Comparison of ENCODE assay signal across 8 cellular contexts in genomic region chr17:42555122-42555622, GRCh38. TPM values are rescaled to one million over a fixed set of nuclear protein-coding genes. Genes with fewer than 3 reads are reported as not detected.
DNase-seq lines count a peak whose midpoint lies in the region; ATAC-seq and TF ChIP-seq lines count a peak whose summit lies in the region.

No MANE protein-coding gene starts in this region.

- no peaks in the 10 kb centered on the region for H3K27me3 ChIP-seq in iPS DF 6.9 (ENCODE audit: control insufficient read depth, insufficient read depth, low read length)

- peak overlapping the region; percentile 72; the same call in 1 of the 2 replicates for H3K4me3 ChIP-seq in iPS DF 6.9 (ENCODE audit: low read length)

- H3K36me3 Mint-ChIP-seq in HFFc6 (ENCODE audit: low read depth) = no peaks in the 10 kb centered on the region
- peaks cover 7% of the 10 kb centered on the region for H3K36me3 Mint-ChIP-seq in activated T-helper 2 cell treated with anti-CD3 and anti-CD28 coated beads, Interferon-gamma antibody, Interleukin-2, Interleukin-4, amounts not matched to agents 10 μg/mL and 5 μg/mL and 100 μg/mL, durations not matched to agents 14 hours and 24 hours and 36 hours (ENCODE audit: low read depth)
- no peaks in the 10 kb centered on the region for H3K36me3 Mint-ChIP-seq in stimulated activated effector memory CD8-positive, alpha-beta T cell treated with anti-CD3 and anti-CD28 coated beads, Interleukin-12 subunit alpha, Interleukin-12 subunit beta, amount 100 ng/mL, for 72 hours

- no peak for TF ChIP-seq CTCF in HFFc6 (IDR thresholded peaks at IDR 0.05)
- TF ChIP-seq CTCF in GM13977 (IDR thresholded peaks at IDR 0.05; ENCODE audit: extremely low read depth, insufficient read depth, missing control alignments) = no peak

- no peaks in the 10 kb centered on the region; the same call in 1 of the 2 replicates for H3K36me3 ChIP-seq in iPS DF 6.9 (ENCODE audit: control insufficient read depth, insufficient read depth, low read length)

- H3K27me3 Mint-ChIP-seq in HFFc6 (ENCODE audit: insufficient read depth) = peaks cover 3% of the 10 kb centered on the region
- H3K27me3 Mint-ChIP-seq in activated T-helper 2 cell treated with anti-CD3 and anti-CD28 coated beads, Interferon-gamma antibody, Interleukin-2, Interleukin-4, amounts not matched to agents 10 μg/mL and 5 μg/mL and 100 μg/mL, durations not matched to agents 14 hours and 24 hours and 36 hours (ENCODE audit: low read depth) = no peaks in the 10 kb centered on the region

- in situ Hi-C loops in GM13977 (cut with MboI; ENCODE audit: low pct_unique_long_range_greater_than_20kb, low sequenced_read_pairs, unreplicated experiment) = loop anchor here (25.0 kb wide), 1 partner anchor 382 kb away; no protein-coding TSS in a partner anchor

- H3K27ac Mint-ChIP-seq in HFFc6 = peak overlapping the region; percentile 88
- peak overlapping the region; percentile 91 for H3K27ac Mint-ChIP-seq in activated T-helper 2 cell treated with anti-CD3 and anti-CD28 coated beads, Interferon-gamma antibody, Interleukin-2, Interleukin-4, amounts not matched to agents 10 μg/mL and 5 μg/mL and 100 μg/mL, durations not matched to agents 14 hours and 24 hours and 36 hours
- peak overlapping the region; percentile 93 for H3K27ac Mint-ChIP-seq in stimulated activated effector memory CD8-positive, alpha-beta T cell treated with anti-CD3 and anti-CD28 coated beads, Interleukin-12 subunit alpha, Interleukin-12 subunit beta, amount 100 ng/mL, for 72 hours

- peaks cover 16% of the 10 kb centered on the region for H3K4me1 Mint-ChIP-seq in HFFc6 (ENCODE audit: low read depth)
- peaks cover 13% of the 10 kb centered on the region for H3K4me1 Mint-ChIP-seq in activated T-helper 2 cell treated with anti-CD3 and anti-CD28 coated beads, Interferon-gamma antibody, Interleukin-2, Interleukin-4, amounts not matched to agents 10 μg/mL and 5 μg/mL and 100 μg/mL, durations not matched to agents 14 hours and 24 hours and 36 hours (ENCODE audit: low read depth)
- peaks cover 16% of the 10 kb centered on the region for H3K4me1 Mint-ChIP-seq in stimulated activated effector memory CD8-positive, alpha-beta T cell treated with anti-CD3 and anti-CD28 coated beads, Interleukin-12 subunit alpha, Interleukin-12 subunit beta, amount 100 ng/mL, for 72 hours

- intact Hi-C loops in activated T-helper 2 cell treated with anti-CD3 and anti-CD28 coated beads, Interferon-gamma antibody, Interleukin-2, Interleukin-4, amounts not matched to agents 10 μg/mL and 5 μg/mL and 100 μg/mL, durations not matched to agents 14 hours and 24 hours and 36 hours (cut with micrococcal nuclease) = no loop called here

- H3K4me3 Mint-ChIP-seq in HFFc6 = peak overlapping the region; percentile 91
- H3K4me3 Mint-ChIP-seq in activated T-helper 2 cell treated with anti-CD3 and anti-CD28 coated beads, Interferon-gamma antibody, Interleukin-2, Interleukin-4, amounts not matched to agents 10 μg/mL and 5 μg/mL and 100 μg/mL, durations not matched to agents 14 hours and 24 hours and 36 hours (ENCODE audit: low read depth) = peak overlapping the region; percentile 93
- H3K4me3 Mint-ChIP-seq in stimulated activated effector memory CD8-positive, alpha-beta T cell treated with anti-CD3 and anti-CD28 coated beads, Interleukin-12 subunit alpha, Interleukin-12 subunit beta, amount 100 ng/mL, for 72 hours = peak overlapping the region; percentile 90

- no peak overlapping the region for H3K27ac ChIP-seq in iPS DF 6.9 (ENCODE audit: low read length)

- no peak for DNase-seq in HFFc6
- no peak for DNase-seq in activated T-helper 2 cell treated with anti-CD3 and anti-CD28 coated beads, Interferon-gamma antibody, Interleukin-2, Interleukin-4, amounts not matched to agents 10 μg/mL and 5 μg/mL and 100 μg/mL, durations not matched to agents 14 hours and 24 hours and 36 hours (ENCODE audit: low spot score)
- DNase-seq in iPS DF 6.9 (ENCODE audit: low read depth, low spot score) = no peak
- DNase-seq in stimulated activated effector memory CD8-positive, alpha-beta T cell treated with anti-CD3 and anti-CD28 coated beads, Interleukin-12 subunit alpha, Interleukin-12 subunit beta, amount 100 ng/mL, for 72 hours (ENCODE audit: low spot score in 2 of 2) = no peak
- DNase-seq in GM13977 (ENCODE audit: low spot score) = no peak
- no peak for DNase-seq in DMS 273 treated with DMSO at 0.1 percent for 48 hours (lab: John Stamatoyannopoulos, UW)
- DNase-seq in A172 (ENCODE audit: low spot score) = no peak

- no CpG with 5 or more reads among the region's 4 CpGs for WGBS in iPS DF 6.9 (ENCODE audit: insufficient coverage, insufficient read length)

- peaks cover 2% of the 10 kb centered on the region; the same call in 1 of the 2 replicates for H3K4me1 ChIP-seq in iPS DF 6.9 (ENCODE audit: control insufficient read depth, insufficient read depth, low read length)

- ATAC-seq in stimulated activated effector memory CD8-positive, alpha-beta T cell treated with anti-CD3 and anti-CD28 coated beads, Interleukin-12 subunit alpha, Interleukin-12 subunit beta, amount 100 ng/mL, for 72 hours = peak; percentile 1
- no peak for ATAC-seq in HG02763 (IDR thresholded peaks at IDR 0.05; ENCODE audit: unreplicated experiment)

- H3K9me3 Mint-ChIP-seq in HFFc6 = no peaks in the 10 kb centered on the region
- no peaks in the 10 kb centered on the region for H3K9me3 Mint-ChIP-seq in activated T-helper 2 cell treated with anti-CD3 and anti-CD28 coated beads, Interferon-gamma antibody, Interleukin-2, Interleukin-4, amounts not matched to agents 10 μg/mL and 5 μg/mL and 100 μg/mL, durations not matched to agents 14 hours and 24 hours and 36 hours
- no peaks in the 10 kb centered on the region for H3K9me3 Mint-ChIP-seq in stimulated activated effector memory CD8-positive, alpha-beta T cell treated with anti-CD3 and anti-CD28 coated beads, Interleukin-12 subunit alpha, Interleukin-12 subunit beta, amount 100 ng/mL, for 72 hours

- no peaks in the 10 kb centered on the region for H3K9me3 ChIP-seq in iPS DF 6.9 (ENCODE audit: control insufficient read depth, insufficient read depth, low read length)

RNA-seq across cellular contexts. Expression of gene HSD17B1, which starts 2.4 kb away (rescaled TPM):
- 1 to 10 TPM in 4 of 6 experiments, under 1 TPM in 2; 0.66 to 1.5 (median 1.1) TPM for total RNA-seq in HFFc6 (2021; fragmentation: NEBNext Ultra II Directional; extraction: Animal tissue kit (Norgen Biotek cat#: 25700))
- 0.91 and 1.4 TPM in 2 replicates for total RNA-seq in activated T-helper 2 cell treated with anti-CD3 and anti-CD28 coated beads, Interferon-gamma antibody, Interleukin-2, Interleukin-4, amounts not matched to agents 10 μg/mL and 5 μg/mL and 100 μg/mL, durations not matched to agents 14 hours and 24 hours and 36 hours
- total RNA-seq in A172 (2014; rRNA removed; shearing (Covaris generic)) = 1.3 and 1.6 TPM in 2 replicates

RNA-seq across cellular contexts. Expression of gene COASY, which starts 6.8 kb away (rescaled TPM):
- total RNA-seq in HFFc6 (2021; fragmentation: NEBNext Ultra II Directional; extraction: Animal tissue kit (Norgen Biotek cat#: 25700)) = 10 to 100 TPM; 64.6 to 77.6 (median 71.1) TPM
- 90.6 and 91.6 TPM in 2 replicates for total RNA-seq in activated T-helper 2 cell treated with anti-CD3 and anti-CD28 coated beads, Interferon-gamma antibody, Interleukin-2, Interleukin-4, amounts not matched to agents 10 μg/mL and 5 μg/mL and 100 μg/mL, durations not matched to agents 14 hours and 24 hours and 36 hours
- total RNA-seq in A172 (2014; rRNA removed; shearing (Covaris generic)) = 53.9 and 63.6 TPM in 2 replicates

RNA-seq across cellular contexts. Expression of gene MLX, which starts 11.7 kb away (rescaled TPM):
- 10 to 100 TPM; 40.7 to 48.3 (median 47.0) TPM for total RNA-seq in HFFc6 (2021; fragmentation: NEBNext Ultra II Directional; extraction: Animal tissue kit (Norgen Biotek cat#: 25700))
- total RNA-seq in activated T-helper 2 cell treated with anti-CD3 and anti-CD28 coated beads, Interferon-gamma antibody, Interleukin-2, Interleukin-4, amounts not matched to agents 10 μg/mL and 5 μg/mL and 100 μg/mL, durations not matched to agents 14 hours and 24 hours and 36 hours = 54.8 and 60.0 TPM in 2 replicates
- 47.1 and 52.9 TPM in 2 replicates for total RNA-seq in A172 (2014; rRNA removed; shearing (Covaris generic))

RNA-seq across cellular contexts. Expression of gene NAGLU, which starts 19.1 kb away (rescaled TPM):
- total RNA-seq in HFFc6 (2021; fragmentation: NEBNext Ultra II Directional; extraction: Animal tissue kit (Norgen Biotek cat#: 25700)) = 10 to 100 TPM; 38.7 to 43.1 (median 39.9) TPM
- 17.4 and 19.9 TPM in 2 replicates for total RNA-seq in activated T-helper 2 cell treated with anti-CD3 and anti-CD28 coated beads, Interferon-gamma antibody, Interleukin-2, Interleukin-4, amounts not matched to agents 10 μg/mL and 5 μg/mL and 100 μg/mL, durations not matched to agents 14 hours and 24 hours and 36 hours
- 79.2 and 80.1 TPM in 2 replicates for total RNA-seq in A172 (2014; rRNA removed; shearing (Covaris generic))

RNA-seq across cellular contexts. Expression of gene PSMC3IP, which starts 22.4 kb away (rescaled TPM):
- total RNA-seq in HFFc6 (2021; fragmentation: NEBNext Ultra II Directional; extraction: Animal tissue kit (Norgen Biotek cat#: 25700)) = 10 to 100 TPM in 5 of 6 experiments, 1 to 10 TPM in 1; 7.3 to 18.2 (median 16.0) TPM
- total RNA-seq in activated T-helper 2 cell treated with anti-CD3 and anti-CD28 coated beads, Interferon-gamma antibody, Interleukin-2, Interleukin-4, amounts not matched to agents 10 μg/mL and 5 μg/mL and 100 μg/mL, durations not matched to agents 14 hours and 24 hours and 36 hours = 23.3 and 26.6 TPM in 2 replicates
- total RNA-seq in A172 (2014; rRNA removed; shearing (Covaris generic)) = 21.4 and 29.9 TPM in 2 replicates
